ENCODE assay signal across 1 cellular context in the genomic region with DNA sequence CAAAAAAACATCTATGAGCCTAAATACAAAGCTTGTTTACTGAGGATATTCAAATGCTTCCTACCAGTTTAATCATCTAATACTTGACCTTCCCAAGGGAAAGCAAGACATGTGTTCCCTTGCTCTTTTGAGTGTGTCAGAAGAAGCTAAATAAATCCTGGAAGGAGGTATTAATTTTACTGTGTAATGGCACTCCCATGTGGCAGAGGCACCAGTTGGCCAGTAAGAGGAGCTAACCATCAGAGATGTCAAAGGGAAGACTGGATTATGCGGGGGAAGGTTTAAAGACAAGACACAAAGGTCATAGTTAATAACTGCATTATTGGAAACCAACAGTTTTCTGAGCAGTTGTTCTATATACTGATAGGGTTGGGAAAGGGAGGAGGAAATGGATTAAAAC.
TF ChIP-seq lines count a peak whose summit lies in the region.

No MANE protein-coding gene starts in this region.

TF ChIP-seq in IMR-90, 13 proteins besides CTCF, POLR2A, EP300 and RAD21:
- TF ChIP-seq SMC3 (IDR thresholded peaks at IDR 0.05; ENCODE audit: low read depth, low read length) (no peak), FOS (IDR thresholded peaks at IDR 0.05; ENCODE audit: low read depth, low read length) (no peak), RCOR1 (IDR thresholded peaks at IDR 0.05; ENCODE audit: insufficient replicate concordance, low read length) (no peak), RFX5 (IDR thresholded peaks at IDR 0.05; ENCODE audit: low read depth, low read length) (no peak), CEBPB (IDR thresholded peaks at IDR 0.05; ENCODE audit: low read depth, low read length) (no peak), BHLHE40 (IDR thresholded peaks at IDR 0.05; ENCODE audit: low read depth, low read length) (no peak), NFE2L2 (IDR thresholded peaks at IDR 0.05; ENCODE audit: low read depth, low read length) (no peak), MAZ (IDR thresholded peaks at IDR 0.05; ENCODE audit: borderline replicate concordance, low read depth, low read length) (no peak), MAFK (IDR thresholded peaks at IDR 0.05; ENCODE audit: low read depth, low read length) (no peak), MXI1 (IDR thresholded peaks at IDR 0.05; ENCODE audit: borderline replicate concordance, low read depth, low read length) (no peak), CHD1 (IDR thresholded peaks at IDR 0.05; ENCODE audit: low read depth, low read length) (no peak)
- TF ChIP-seq, protein P1, sequence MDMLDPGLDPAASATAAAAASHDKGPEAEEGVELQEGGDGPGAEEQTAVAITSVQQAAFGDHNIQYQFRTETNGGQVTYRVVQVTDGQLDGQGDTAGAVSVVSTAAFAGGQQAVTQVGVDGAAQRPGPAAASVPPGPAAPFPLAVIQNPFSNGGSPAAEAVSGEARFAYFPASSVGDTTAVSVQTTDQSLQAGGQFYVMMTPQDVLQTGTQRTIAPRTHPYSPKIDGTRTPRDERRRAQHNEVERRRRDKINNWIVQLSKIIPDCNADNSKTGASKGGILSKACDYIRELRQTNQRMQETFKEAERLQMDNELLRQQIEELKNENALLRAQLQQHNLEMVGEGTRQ (IDR thresholded peaks at IDR 0.05; ENCODE audit: low read depth, low read length), result no peak
- TF ChIP-seq, protein P2, sequence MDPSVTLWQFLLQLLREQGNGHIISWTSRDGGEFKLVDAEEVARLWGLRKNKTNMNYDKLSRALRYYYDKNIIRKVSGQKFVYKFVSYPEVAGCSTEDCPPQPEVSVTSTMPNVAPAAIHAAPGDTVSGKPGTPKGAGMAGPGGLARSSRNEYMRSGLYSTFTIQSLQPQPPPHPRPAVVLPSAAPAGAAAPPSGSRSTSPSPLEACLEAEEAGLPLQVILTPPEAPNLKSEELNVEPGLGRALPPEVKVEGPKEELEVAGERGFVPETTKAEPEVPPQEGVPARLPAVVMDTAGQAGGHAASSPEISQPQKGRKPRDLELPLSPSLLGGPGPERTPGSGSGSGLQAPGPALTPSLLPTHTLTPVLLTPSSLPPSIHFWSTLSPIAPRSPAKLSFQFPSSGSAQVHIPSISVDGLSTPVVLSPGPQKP (IDR thresholded peaks at IDR 0.05; ENCODE audit: borderline replicate concordance, low read depth, low read length), result no peak
